1 cellular context compared by ENCODE assay signal in the genomic region with DNA sequence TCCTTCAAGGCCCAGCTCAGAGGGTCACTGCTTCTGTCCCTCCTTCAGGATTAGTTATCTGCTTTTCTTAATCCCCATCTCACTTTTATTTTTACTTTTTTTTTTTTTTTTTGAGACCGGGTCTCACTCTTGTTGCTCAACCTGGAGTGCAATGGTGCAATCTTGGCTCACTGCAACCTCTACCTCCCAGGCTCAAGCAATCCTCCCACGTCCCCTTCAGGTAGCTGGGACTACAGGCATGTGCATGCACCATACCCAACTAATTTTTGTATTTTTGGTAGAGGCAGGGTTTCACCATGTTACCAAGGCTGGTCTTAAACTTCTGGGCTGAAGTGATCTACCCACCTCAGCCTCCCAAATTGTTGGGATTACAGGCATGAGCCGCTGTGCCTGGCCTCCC. TPM values are rescaled to one million over a fixed set of nuclear protein-coding genes. Genes with fewer than 3 reads are reported as not detected.
"Had no signal": no experiment of that assay in that cellular context is flagged by ENCODE, and none has a peak within 500 bp of the region (broad histone marks: within the 10 kb centered on the region; RNA-seq: fewer than 3 reads in every experiment).

No MANE protein-coding gene starts in this region.

RNA-seq across cellular contexts. Expression of a gene that starts 14.1 kb away (rescaled TPM):
- total RNA-seq: foreskin keratinocyte had no signal
- polyA plus RNA-seq: foreskin keratinocyte had no signal
